In genomic region chr4:165112258-165113156, GRCh38 we compare ENCODE assay signal across 8 cellular contexts. TPM values are rescaled to one million over a fixed set of nuclear protein-coding genes. Genes with fewer than 3 reads are reported as not detected.
DNase-seq lines count a peak whose midpoint lies in the region; FAIRE-seq and TF ChIP-seq lines count a peak whose summit lies in the region.

Gene TMEM192, minus strand, starts transcription at chr4:165112860. Its CDS starts 87 bp downstream, at chr4:165112773.

- H3K9ac ChIP-seq in MM.1S (ENCODE audit: low read length): peak within 1 kb of the TSS; percentile 92

- H3K4me3 ChIP-seq in MM.1S (ENCODE audit: low read length) (peak within 1 kb of the TSS; percentile 84), SJSA1 (peak within 1 kb of the TSS; percentile 84), neutrophil (ENCODE audit: low read depth in 1 of 2, low read length in 1 of 2) (peak within 1 kb of the TSS; percentile 85 to 92)

- no peaks in the 10 kb centered on the region for H4K20me1 ChIP-seq in MM.1S (ENCODE audit: insufficient read depth, low read length)

- peaks cover 22% of the 10 kb centered on the region for H3K79me2 ChIP-seq in MM.1S (ENCODE audit: low read length)

- no peak for FAIRE-seq in frontal cortex (lab: Jason Lieb, UNC)

- H3K27me3 Mint-ChIP-seq in activated naive CD4-positive, alpha-beta T cell treated with anti-CD3 and anti-CD28 coated beads for 36 hours (ENCODE audit: low read depth): no peaks in the 10 kb centered on the region

- no peaks in the 10 kb centered on the region for H3F3A ChIP-seq in MM.1S (ENCODE audit: insufficient read depth, low read length)

- H3K27me3 ChIP-seq in MM.1S (replicated peaks; ENCODE audit: insufficient read depth, low read length) (peaks cover 35% of the 10 kb centered on the region), SJSA1 (replicated peaks) (no peaks in the 10 kb centered on the region), neutrophil (peaks cover 27% of the 10 kb centered on the region)

- H3K4me1 ChIP-seq in MM.1S (ENCODE audit: low read length) (no peaks in the 10 kb centered on the region), SJSA1 (replicated peaks) (peaks cover 8% of the 10 kb centered on the region; the same call in 1 of the 2 replicates), neutrophil (ENCODE audit: control insufficient read depth in 1 of 2, insufficient read depth in 1 of 2, low read depth in 1 of 2, low read length in 1 of 2) (peaks cover 12 to 13% of the 10 kb centered on the region in 2 experiments)

- H3K4me2 ChIP-seq in MM.1S (ENCODE audit: low read depth, low read length): peak within 1 kb of the TSS; percentile 64

- peaks cover 2% of the 10 kb centered on the region for H3K36me3 Mint-ChIP-seq in activated naive CD4-positive, alpha-beta T cell treated with anti-CD3 and anti-CD28 coated beads for 36 hours (ENCODE audit: low read depth)

- H3K27ac Mint-ChIP-seq in activated naive CD4-positive, alpha-beta T cell treated with anti-CD3 and anti-CD28 coated beads for 36 hours: peak within 1 kb of the TSS; percentile 74

- H3K36me3 ChIP-seq in MM.1S (replicated peaks; ENCODE audit: insufficient read depth, low read length) (no peaks in the 10 kb centered on the region), SJSA1 (peaks cover 12% of the 10 kb centered on the region), neutrophil (no peaks in the 10 kb centered on the region)

- CTCF ChIA-PET in activated naive CD4-positive, alpha-beta T cell treated with anti-CD3 and anti-CD28 coated beads for 36 hours (lab: Charles Lee): interaction anchor here (0.6 to 1.8 kb wide), 26 partner anchors 8 to 382 kb away, joined by 3 to 20 read pairs (median 3); partner anchors contain the start of gene CPE

- TF ChIP-seq CTCF in MM.1S (IDR thresholded peaks at IDR 0.05; ENCODE audit: low read length) (peak; percentile 45), neutrophil (IDR thresholded peaks at IDR 0.05) (peak; percentile 58)

- H3K9me3 ChIP-seq in MM.1S (replicated peaks; ENCODE audit: insufficient read depth, low read length): no peaks in the 10 kb centered on the region
- H3K9me3 ChIP-seq in SJSA1 (replicated peaks): no peaks in the 10 kb centered on the region
- no peaks in the 10 kb centered on the region for H3K9me3 ChIP-seq in neutrophil

- peak within 1 kb of the TSS; percentile 94 for H3K4me3 Mint-ChIP-seq in activated naive CD4-positive, alpha-beta T cell treated with anti-CD3 and anti-CD28 coated beads for 36 hours

- H2AFZ ChIP-seq in MM.1S (ENCODE audit: low read length): peak within 1 kb of the TSS; percentile 88

- H3K9me3 Mint-ChIP-seq in activated naive CD4-positive, alpha-beta T cell treated with anti-CD3 and anti-CD28 coated beads for 36 hours: no peaks in the 10 kb centered on the region

- intact Hi-C loops in activated naive CD4-positive, alpha-beta T cell treated with anti-CD3 and anti-CD28 coated beads for 36 hours (cut with micrococcal nuclease): loop anchor here (1.0 to 5.0 kb wide), 6 partner anchors 145 to 1946 kb away; partner anchors contain the start of genes CPE, MSMO1 and NAF1

- DNase-seq in GF-D8 (lab: John Stamatoyannopoulos, UW) (peak; percentile 62), HCEC 1CT (peak; percentile 81), MM.1S (peak; percentile 86), SJSA1 (ENCODE audit: low read depth in 1 of 2, low spot score in 2 of 2) (peak; percentile 93 to 96), frontal cortex (ENCODE audit: low spot score in 2 of 2) (peak; percentile 93), substantia nigra (lab: John Stamatoyannopoulos, UW) (peak; percentile 75 to 100 (median 94))
- DNase-seq in activated naive CD4-positive, alpha-beta T cell treated with anti-CD3 and anti-CD28 coated beads for 36 hours: peak; percentile 93

- H3K4me1 Mint-ChIP-seq in activated naive CD4-positive, alpha-beta T cell treated with anti-CD3 and anti-CD28 coated beads for 36 hours (ENCODE audit: low read depth): peaks cover 13% of the 10 kb centered on the region

- H3K27ac ChIP-seq in MM.1S (ENCODE audit: low read length) (peak within 1 kb of the TSS; percentile 57; the same call in 1 of the 2 replicates), SJSA1 (peak within 1 kb of the TSS; percentile 62), neutrophil (peak within 1 kb of the TSS; percentile 87), substantia nigra (ENCODE audit: low read depth, low read length, poor library complexity, severe bottlenecking) (peak within 1 kb of the TSS; percentile 87)

- H3K9me2 ChIP-seq in MM.1S (replicated peaks; ENCODE audit: insufficient read depth, low read length): no peaks in the 10 kb centered on the region

RNA-seq across cellular contexts. Expression of gene TMEM192, which starts in this region (rescaled TPM):
- total RNA-seq in SJSA1 (2014; rRNA removed; shearing (Covaris generic)): 7.4 and 14.4 TPM in 2 replicates
- total RNA-seq in activated naive CD4-positive, alpha-beta T cell treated with anti-CD3 and anti-CD28 coated beads for 36 hours: 1 to 10 TPM; 6.3 to 8.9 TPM
- 9.4 TPM for total RNA-seq in frontal cortex

Comparison
In these comparisons a context has a peak if more than half of its experiments do, and no peak if none do; other contexts are left out.
1. Peak in every context shown above with its lines: DNase-seq, H3K4me3 ChIP-seq and H3K27ac ChIP-seq.